In genomic region chrX:56113785-56114436, GRCh38 we compare ENCODE assay signal across 15 cellular contexts.
A peak's percentile ranks its signal among the peaks of the same experiment; 100 is the strongest.
DNase-seq lines count a peak whose midpoint lies in the region; ATAC-seq and TF ChIP-seq lines count a peak whose summit lies in the region.
"Had no signal": no experiment of that assay in that cellular context is flagged by ENCODE, and none has a peak within 500 bp of the region (broad histone marks: within the 10 kb centered on the region; RNA-seq: fewer than 3 reads in every experiment).

No MANE protein-coding gene starts in this region.

- H3K9me3 ChIP-seq in trophoblast cell (ENCODE audit: insufficient read depth, low read depth, low read length) (no peaks in the 10 kb centered on the region), ovary (no peaks in the 10 kb centered on the region)

- H3K36me3 ChIP-seq in GM23338 (ENCODE audit: insufficient read depth) = no peaks in the 10 kb centered on the region
- no peaks in the 10 kb centered on the region for H3K36me3 ChIP-seq in trophoblast cell (ENCODE audit: control insufficient read depth in 1 of 2, insufficient read depth in 2 of 2, low read length in 2 of 2)
- no peaks in the 10 kb centered on the region for H3K36me3 ChIP-seq in ovary

- no peak overlapping the region for H3K4ac ChIP-seq in trophoblast cell (ENCODE audit: low read depth, low read length)

- WGBS in trophoblast cell (ENCODE audit: extremely low coverage, insufficient coverage, insufficient read length) = no CpG with 5 or more reads among the region's 16 CpGs
- WGBS in ovary, 3 donors = 74 to 78% (median 75%) methylated on average over 16 of the region's 16 CpGs

- H3K4me1 Mint-ChIP-seq in GM23338 = no peaks in the 10 kb centered on the region
- no peaks in the 10 kb centered on the region for H3K4me1 Mint-ChIP-seq in chondrocyte (ENCODE audit: low read depth)
- no peaks in the 10 kb centered on the region for H3K4me1 Mint-ChIP-seq in stimulated activated naive CD8-positive, alpha-beta T cell treated with anti-CD3 and anti-CD28 coated beads, Interleukin-15, amount 100 ng/mL, for 72 hours

- TF ChIP-seq CTCF in GM23338 (conservative IDR thresholded peaks at IDR 0.05; ENCODE audit: low read depth in 2 of 2) (0 out of 4 replicates have a peak, but pooled peaks of 1 of the 2 experiments have one; percentile 18), chondrocyte (IDR thresholded peaks at IDR 0.05) (no peak), GM10266 (IDR thresholded peaks at IDR 0.05; ENCODE audit: control insufficient read depth, insufficient read depth, low read depth, missing control alignments) (no peak), ovary (IDR thresholded peaks at IDR 0.05) (no peak)

- H3K4me3 Mint-ChIP-seq in GM23338 (no peak overlapping the region), chondrocyte (ENCODE audit: unreplicated experiment) (no peak overlapping the region)
- H3K4me3 Mint-ChIP-seq in stimulated activated naive CD8-positive, alpha-beta T cell treated with anti-CD3 and anti-CD28 coated beads, Interleukin-15, amount 100 ng/mL, for 72 hours = no peak overlapping the region

- H4K12ac ChIP-seq in trophoblast cell (ENCODE audit: low read depth, low read length) = no peak overlapping the region

- H3K4me1 ChIP-seq in GM23338 (ENCODE audit: insufficient read depth) (no peaks in the 10 kb centered on the region), trophoblast cell (ENCODE audit: control insufficient read depth in 1 of 2, insufficient read depth in 2 of 2, low read length in 2 of 2) (no peaks in the 10 kb centered on the region), ovary (ENCODE audit: insufficient read depth) (no peaks in the 10 kb centered on the region)

- H3K4me3 ChIP-seq in GM23338 (no peak overlapping the region), trophoblast cell (ENCODE audit: low read depth, low read length) (no peak overlapping the region), ovary (no peak overlapping the region)

- H3K9ac ChIP-seq in trophoblast cell (ENCODE audit: low read length) = no peak overlapping the region

- peak overlapping the region; percentile 46 for H2BK5ac ChIP-seq in trophoblast cell (ENCODE audit: low read depth, low read length, poor library complexity)

- no peaks in the 10 kb centered on the region for H3K27me3 ChIP-seq in GM23338 (ENCODE audit: insufficient read depth)
- no peaks in the 10 kb centered on the region for H3K27me3 ChIP-seq in trophoblast cell (ENCODE audit: insufficient read depth, low read length)
- no peaks in the 10 kb centered on the region for H3K27me3 ChIP-seq in ovary

- peak overlapping the region; percentile 70 for H4K91ac ChIP-seq in trophoblast cell (ENCODE audit: low read depth, low read length)

- TF ChIP-seq POLR2A in ovary (IDR thresholded peaks at IDR 0.05) = no peak

- no peaks in the 10 kb centered on the region for H4K20me1 ChIP-seq in GM23338 (replicated peaks; ENCODE audit: insufficient read depth)

- ATAC-seq in GM23338 = peak; percentile 79
- ATAC-seq in stimulated activated naive CD8-positive, alpha-beta T cell treated with anti-CD3 and anti-CD28 coated beads, Interleukin-15, amount 100 ng/mL, for 72 hours = no peak

- H3K27ac Mint-ChIP-seq in GM23338 (no peak overlapping the region), chondrocyte (ENCODE audit: unreplicated experiment) (no peak overlapping the region)
- H3K27ac Mint-ChIP-seq in stimulated activated naive CD8-positive, alpha-beta T cell treated with anti-CD3 and anti-CD28 coated beads, Interleukin-15, amount 100 ng/mL, for 72 hours = no peak overlapping the region

- no peak overlapping the region for H2BK12ac ChIP-seq in trophoblast cell (ENCODE audit: low read length)

- DNase-seq in GM23338 (ENCODE audit: low spot score) (peak; percentile 44), chondrocyte (ENCODE audit: low spot score) (peak; percentile 57), iPS-NIHi7 (ENCODE audit: extremely low spot score) (peak; percentile 26), trophoblast cell (peak; percentile 94 to 97), GM10266 (ENCODE audit: extremely low spot score) (no peak), ovary (no peak), D341Med (ENCODE audit: low spot score) (no peak)
- DNase-seq in stimulated activated naive CD8-positive, alpha-beta T cell treated with anti-CD3 and anti-CD28 coated beads, Interleukin-15, amount 100 ng/mL, for 72 hours = no peak
- DNase-seq: AML-193, IMR-90, Kasumi-1, NCI-H1930, NCI-H2171, NCI-H446 treated with DMSO at 0.1 percent for 48 hours, NCI-H774 had no signal

- H4K8ac ChIP-seq in trophoblast cell (ENCODE audit: low read depth, low read length) = no peak overlapping the region

- no peaks in the 10 kb centered on the region for H3K79me2 ChIP-seq in GM23338 (replicated peaks; ENCODE audit: insufficient read depth)
- no peaks in the 10 kb centered on the region for H3K79me2 ChIP-seq in trophoblast cell (ENCODE audit: control insufficient read depth, insufficient read depth, low read length, poor library complexity)

- peaks cover 3% of the 10 kb centered on the region for H3K79me1 ChIP-seq in trophoblast cell (ENCODE audit: low read length)

- H3K4me2 ChIP-seq in GM23338 = no peak overlapping the region
- no peak overlapping the region for H3K4me2 ChIP-seq in trophoblast cell (ENCODE audit: low read length)

- no peak overlapping the region for H3K14ac ChIP-seq in trophoblast cell (ENCODE audit: low read length)

- H3K36me3 Mint-ChIP-seq in GM23338 (ENCODE audit: low read depth) (no peaks in the 10 kb centered on the region), chondrocyte (ENCODE audit: low read depth) (no peaks in the 10 kb centered on the region)

- no peaks in the 10 kb centered on the region for H3K9me2 ChIP-seq in GM23338 (ENCODE audit: insufficient read depth)

- no peaks in the 10 kb centered on the region for H3K9me3 Mint-ChIP-seq in GM23338
- peaks cover 28% of the 10 kb centered on the region for H3K9me3 Mint-ChIP-seq in chondrocyte (ENCODE audit: low read depth)
- peaks cover 0 to under 1% of the 10 kb centered on the region in 2 donors for H3K9me3 Mint-ChIP-seq in stimulated activated naive CD8-positive, alpha-beta T cell treated with anti-CD3 and anti-CD28 coated beads, Interleukin-15, amount 100 ng/mL, for 72 hours

- no peak overlapping the region for H2AK5ac ChIP-seq in trophoblast cell (ENCODE audit: low read length)

- H3K18ac ChIP-seq in trophoblast cell (ENCODE audit: low read length) = no peak overlapping the region

- no peak overlapping the region for H3K27ac ChIP-seq in GM23338 (ENCODE audit: low read depth)
- H3K27ac ChIP-seq in trophoblast cell (ENCODE audit: low read depth, low read length) = peak overlapping the region; percentile 90
- no peak overlapping the region for H3K27ac ChIP-seq in ovary

- H3K23ac ChIP-seq in trophoblast cell (ENCODE audit: low read length) = no peak overlapping the region

- TF ChIP-seq EP300 in ovary (IDR thresholded peaks at IDR 0.05) = no peak

- no peaks in the 10 kb centered on the region for H3F3A ChIP-seq in GM23338 (replicated peaks; ENCODE audit: low read depth)

- H2AFZ ChIP-seq in GM23338 (no peak overlapping the region), trophoblast cell (ENCODE audit: insufficient read depth, low read length, poor library complexity) (no peak overlapping the region)

- intact Hi-C loops in ovary (cut with DNase I) = no loop called here

- H3K27me3 Mint-ChIP-seq in GM23338 (ENCODE audit: insufficient read depth, low read depth, poor library complexity) (no peaks in the 10 kb centered on the region), chondrocyte (ENCODE audit: low read depth) (no peaks in the 10 kb centered on the region)
- no peaks in the 10 kb centered on the region for H3K27me3 Mint-ChIP-seq in stimulated activated naive CD8-positive, alpha-beta T cell treated with anti-CD3 and anti-CD28 coated beads, Interleukin-15, amount 100 ng/mL, for 72 hours

- no peak overlapping the region for H2BK120ac ChIP-seq in trophoblast cell (ENCODE audit: insufficient read depth, low read length, poor library complexity)

TF ChIP-seq in GM23338, 12 proteins besides CTCF, POLR2A, EP300 and RAD21 (continues in another document):
- no peak for TF ChIP-seq NANOG (IDR thresholded peaks at IDR 0.05; ENCODE audit: borderline replicate concordance)
- no peak for TF ChIP-seq POLR2AphosphoS5 (IDR thresholded peaks at IDR 0.05; ENCODE audit: low read depth)
- TF ChIP-seq EZH2phosphoT487 (IDR thresholded peaks at IDR 0.05; ENCODE audit: unreplicated experiment) = no peak

Comparison
In these comparisons a context has a peak if more than half of its experiments do, and no peak if none do; other contexts are left out.
1. DNase-seq: peak in GM23338 (single experiment), chondrocyte (single experiment), iPS-NIHi7 (single experiment) and trophoblast cell (2 of 2); none in GM10266 (single experiment), ovary (0 of 5), stimulated activated naive CD8-positive, alpha-beta T cell treated with anti-CD3 and anti-CD28 coated beads, Interleukin-15, amount 100 ng/mL, for 72 hours (0 of 2) and D341Med (single experiment).